ENCODE assay signal across 1 cellular context in genomic region chr10:69323622-69324021, GRCh38.
TF ChIP-seq lines count a peak whose summit lies in the region.

No MANE protein-coding gene starts in this region.

TF ChIP-seq in K562, 482 proteins besides CTCF, POLR2A, EP300 and RAD21:
- no peak for TF ChIP-seq ZNF253 (CRISPR knock-in tag; conservative IDR thresholded peaks at IDR 0.05)
- TF ChIP-seq NRF1 (conservative IDR thresholded peaks at IDR 0.05 in 1 of 2, IDR thresholded peaks at IDR 0.05 in 1 of 2): peak; percentile 21 to 26; a peak in 1 of 4 replicates
- TF ChIP-seq WHSC1 (IDR thresholded peaks at IDR 0.05; ENCODE audit: low read length): peak; percentile 56
- TF ChIP-seq TCF15 (CRISPR knock-in tag; IDR thresholded peaks at IDR 0.05): no peak
- no peak for TF ChIP-seq CEBPZ (IDR thresholded peaks at IDR 0.05; ENCODE audit: borderline replicate concordance, low read depth, low read length)
